Comparison of ENCODE assay signal across 8 cellular contexts in genomic region chr7:150898475-150899011, GRCh38. TPM values are rescaled to one million over a fixed set of nuclear protein-coding genes. Genes with fewer than 3 reads are reported as not detected.
DNase-seq lines count a peak whose midpoint lies in the region; ATAC-seq and TF ChIP-seq lines count a peak whose summit lies in the region.

No MANE protein-coding gene starts in this region.

- H3K36me3 ChIP-seq in colonic mucosa (no peaks in the 10 kb centered on the region), liver (ENCODE audit: control insufficient read depth in 4 of 4, insufficient read depth in 3 of 4, low read depth in 1 of 4, low read length in 3 of 4) (no peaks in the 10 kb centered on the region)

- H3K9ac ChIP-seq in colonic mucosa (ENCODE audit: low read depth in 2 of 2, low read length in 2 of 2) (no peak overlapping the region), liver (ENCODE audit: low read depth in 1 of 2, low read length in 2 of 2) (no peak overlapping the region)

- DNase-seq in GM12865 (ENCODE audit: low read depth) = peak; percentile 77
- peak; percentile 57 for DNase-seq in NCI-H2171 treated with DMSO at 0.1 percent for 48 hours (lab: John Stamatoyannopoulos, UW)
- peak; percentile 93 for DNase-seq in activated CD4-positive, alpha-beta T cell treated with anti-CD3 and anti-CD28 coated beads, Interleukin-2, amount 10 ng/mL, durations not matched to agents 24 days and 14 days
- peak; percentile 87 for DNase-seq in colonic mucosa
- peak; percentile 62 to 73 (median 67) for DNase-seq in stimulated activated CD4-positive, alpha-beta T cell treated with anti-CD3 and anti-CD28 coated beads, TNF-alpha, amount 100 ng/mL, for 4 hours (ENCODE audit: low read depth in 3 of 3)

- H3K9me3 ChIP-seq in colonic mucosa = no peaks in the 10 kb centered on the region
- H3K9me3 ChIP-seq in liver (ENCODE audit: control insufficient read depth in 4 of 4, low read length in 3 of 4) = peaks cover 0 to 4% (median 2%) of the 10 kb centered on the region in 4 donors

- H3K27ac ChIP-seq in colonic mucosa = no peak overlapping the region
- no peak overlapping the region for H3K27ac ChIP-seq in liver (ENCODE audit: low read depth in 1 of 2, low read length in 2 of 2)

- peaks cover 4% of the 10 kb centered on the region for H3K4me1 Mint-ChIP-seq in activated CD4-positive, alpha-beta T cell treated with anti-CD3 and anti-CD28 coated beads, Interleukin-2, amount 10 ng/mL, durations not matched to agents 24 days and 14 days

- ATAC-seq in HG02623 (IDR thresholded peaks at IDR 0.05; ENCODE audit: unreplicated experiment) = peak; percentile 43
- no peak for ATAC-seq in HG03571 (IDR thresholded peaks at IDR 0.05; ENCODE audit: unreplicated experiment)

- H3K4me3 ChIP-seq in GM12865 (ENCODE audit: low read depth, low read length) (no peak overlapping the region), colonic mucosa (no peak overlapping the region), liver (ENCODE audit: low read depth in 1 of 3, low read length in 3 of 3) (no peak overlapping the region)

- TF ChIP-seq CTCF in GM12865 (IDR thresholded peaks at IDR 0.05; ENCODE audit: insufficient read depth, low read depth, low read length, missing control alignments) = peak; percentile 94
- TF ChIP-seq CTCF in colonic mucosa (IDR thresholded peaks at IDR 0.05) = peak; percentile 94
- TF ChIP-seq CTCF in liver (IDR thresholded peaks at IDR 0.05; ENCODE audit: low read depth, low read length, missing input control) = peak; percentile 94

- H3K27me3 Mint-ChIP-seq in activated CD4-positive, alpha-beta T cell treated with anti-CD3 and anti-CD28 coated beads, Interleukin-2, amount 10 ng/mL, durations not matched to agents 24 days and 14 days = peaks cover 56% of the 10 kb centered on the region

- no peaks in the 10 kb centered on the region for H3K9me3 Mint-ChIP-seq in activated CD4-positive, alpha-beta T cell treated with anti-CD3 and anti-CD28 coated beads, Interleukin-2, amount 10 ng/mL, durations not matched to agents 24 days and 14 days

- TF ChIP-seq RAD21 in liver (IDR thresholded peaks at IDR 0.05) = peak; percentile 84 to 95

- H3K36me3 Mint-ChIP-seq in activated CD4-positive, alpha-beta T cell treated with anti-CD3 and anti-CD28 coated beads, Interleukin-2, amount 10 ng/mL, durations not matched to agents 24 days and 14 days (ENCODE audit: low read depth) = no peaks in the 10 kb centered on the region

- 13% methylated on average over 22 of the region's 22 CpGs for WGBS in liver

- H3K4me1 ChIP-seq in colonic mucosa (peaks cover 14% of the 10 kb centered on the region), liver (ENCODE audit: control insufficient read depth in 4 of 4, insufficient read depth in 4 of 4, low read length in 3 of 4) (peaks cover 2 to 17% (median 10%) of the 10 kb centered on the region in 4 donors)

- no peak overlapping the region for H3K4me3 Mint-ChIP-seq in activated CD4-positive, alpha-beta T cell treated with anti-CD3 and anti-CD28 coated beads, Interleukin-2, amount 10 ng/mL, durations not matched to agents 24 days and 14 days

- intact Hi-C loops in activated CD4-positive, alpha-beta T cell treated with anti-CD3 and anti-CD28 coated beads, Interleukin-2, amount 10 ng/mL, durations not matched to agents 24 days and 14 days (cut with micrococcal nuclease) = loop anchor here (1.0 to 5.0 kb wide), 4 partner anchors 90 to 274 kb away; no protein-coding TSS in a partner anchor
- intact Hi-C loops in colonic mucosa (cut with DNase I) = loop anchor here (2.0 kb wide), 1 partner anchor 90 kb away; no protein-coding TSS in a partner anchor

- H3K27me3 ChIP-seq in colonic mucosa = no peaks in the 10 kb centered on the region
- H3K27me3 ChIP-seq in liver (ENCODE audit: control insufficient read depth in 4 of 4, insufficient read depth in 4 of 4, low read length in 3 of 4) = peaks cover 0 to 3% (median 0%) of the 10 kb centered on the region in 4 donors

- no peak overlapping the region for H3K27ac Mint-ChIP-seq in activated CD4-positive, alpha-beta T cell treated with anti-CD3 and anti-CD28 coated beads, Interleukin-2, amount 10 ng/mL, durations not matched to agents 24 days and 14 days

TF ChIP-seq in liver, 16 proteins besides CTCF, POLR2A, EP300 and RAD21:
- TF ChIP-seq NR2F2 (IDR thresholded peaks at IDR 0.05) (no peak), RXRA (IDR thresholded peaks at IDR 0.05) (no peak), GABPA (IDR thresholded peaks at IDR 0.05 in 1 of 2, conservative IDR thresholded peaks at IDR 0.05 in 1 of 2) (no peak), SP1 (IDR thresholded peaks at IDR 0.05) (no peak), TAF1 (conservative IDR thresholded peaks at IDR 0.05) (no peak), ZBTB33 (IDR thresholded peaks at IDR 0.05) (no peak), FOXA2 (IDR thresholded peaks at IDR 0.05) (no peak), MAX (IDR thresholded peaks at IDR 0.05) (no peak), FOXA1 (IDR thresholded peaks at IDR 0.05) (no peak), EGR1 (IDR thresholded peaks at IDR 0.05; ENCODE audit: low read depth in 2 of 2) (no peak), HNF4G (IDR thresholded peaks at IDR 0.05) (no peak), HNF4A (conservative IDR thresholded peaks at IDR 0.05) (no peak)
- TF ChIP-seq, protein P1, sequence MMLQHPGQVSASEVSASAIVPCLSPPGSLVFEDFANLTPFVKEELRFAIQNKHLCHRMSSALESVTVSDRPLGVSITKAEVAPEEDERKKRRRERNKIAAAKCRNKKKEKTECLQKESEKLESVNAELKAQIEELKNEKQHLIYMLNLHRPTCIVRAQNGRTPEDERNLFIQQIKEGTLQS (IDR thresholded peaks at IDR 0.05) = no peak
TF ChIP-seq in liver: peak in this region for 0.

RNA-seq across cellular contexts. Expression of gene AOC1, which starts 46.2 kb away (rescaled TPM):
- not detected in 2 replicates for total RNA-seq in activated CD4-positive, alpha-beta T cell treated with anti-CD3 and anti-CD28 coated beads, Interleukin-2, amount 10 ng/mL, durations not matched to agents 24 days and 14 days
- total RNA-seq in colonic mucosa = 100 to 1,000 TPM; 308 to 353 TPM
- total RNA-seq in liver = under 1 TPM in 1 of 2 donors, not detected in 1; 0.08 TPM
- polyA plus RNA-seq in liver = under 1 TPM in 1 of 2 donors, not detected in 1; 0.01 TPM

Comparison
In these comparisons a context has a peak if more than half of its experiments do, and no peak if none do; other contexts are left out.
1. RNA of gene AOC1, which starts 46.2 kb away (total RNA-seq): 308 to 353 TPM in colonic mucosa; 0.08 TPM in liver and not detected in activated CD4-positive, alpha-beta T cell treated with anti-CD3 and anti-CD28 coated beads, Interleukin-2, amount 10 ng/mL, durations not matched to agents 24 days and 14 days; every median in the first group is over 100 times any median in the second.
2. Peak in every context shown above with its lines, with median percentiles within 50 percentile points of each other: DNase-seq and CTCF ChIP-seq.